Comparison of ENCODE assay signal across 29 cellular contexts in genomic region chr2:190361572-190361971, GRCh38.
"Had no signal": no experiment of that assay in that cellular context is flagged by ENCODE, and none has a peak within 500 bp of the region (broad histone marks: within the 10 kb centered on the region; RNA-seq: fewer than 3 reads in every experiment).

No MANE protein-coding gene starts in this region.

- H3K27ac ChIP-seq: left lung, lower lobe of right lung, pancreas, prostate gland, skin epidermis, thoracic aorta, tibial artery, upper lobe of right lung had no signal

- DNase-seq: hypothalamus; immature natural killer cell; islet precursor cell; left colon; left lung; lower lobe of right lung; mammary epithelial cell; mesenchymal stem cell; naive thymus-derived CD8-positive, alpha-beta T cell; nucleus accumbens; pancreas; posterior cingulate gyrus; retina; right cardiac atrium; stimulated activated CD4-positive, alpha-beta T cell treated with anti-CD3 and anti-CD28 coated beads, Interleukin-12 subunit alpha, Interleukin-12 subunit beta, amount 100 ng/mL, for 4 hours; stimulated activated CD4-positive, alpha-beta T cell treated with anti-CD3 and anti-CD28 coated beads, Interleukin-15, amount 100 ng/mL, for 24 hours; stimulated activated CD4-positive, alpha-beta T cell treated with anti-CD3 and anti-CD28 coated beads, Interleukin-2, amount 100 ng/mL, for 24 hours; stimulated activated CD4-positive, alpha-beta T cell treated with anti-CD3 and anti-CD28 coated beads, Interleukin-4, amount 100 ng/mL, for 1 hour; stimulated activated naive CD4-positive, alpha-beta T cell; tibial artery; trophoblast cell; upper lobe of right lung had no signal

- H3K27me3 ChIP-seq: left lung, pancreas, tibial artery, upper lobe of right lung had no signal

- ATAC-seq: left colon; left lung; lower lobe of right lung; naive thymus-derived CD8-positive, alpha-beta T cell; pancreas; right cardiac atrium; sciatic nerve; upper lobe of right lung had no signal

- H3K9me3 Mint-ChIP-seq: immature natural killer cell; naive thymus-derived CD8-positive, alpha-beta T cell; nephron; neural crest cell; stimulated activated naive CD8-positive, alpha-beta T cell treated with anti-CD3 and anti-CD28 coated beads, Interleukin-15, Interleukin-2, amounts not matched to agents 100 ng/mL and 50 ng/mL, for 24 hours had no signal

- H3K27ac Mint-ChIP-seq: nephron; stimulated activated naive CD8-positive, alpha-beta T cell treated with anti-CD3 and anti-CD28 coated beads, Interleukin-15, Interleukin-2, amounts not matched to agents 100 ng/mL and 50 ng/mL, for 24 hours had no signal

- H3K4me3 Mint-ChIP-seq: nephron; neural crest cell; stimulated activated naive CD8-positive, alpha-beta T cell treated with anti-CD3 and anti-CD28 coated beads, Interleukin-15, Interleukin-2, amounts not matched to agents 100 ng/mL and 50 ng/mL, for 24 hours had no signal

- H3K4me3 ChIP-seq: left lung, lower lobe of right lung, pancreas, prostate gland, skin epidermis, thoracic aorta, tibial artery, upper lobe of right lung had no signal
